35 cellular contexts compared by ENCODE assay signal in genomic region chr20:58004900-58005299, GRCh38.
"Had no signal": no experiment of that assay in that cellular context is flagged by ENCODE, and none has a peak within 500 bp of the region (broad histone marks: within the 10 kb centered on the region; RNA-seq: fewer than 3 reads in every experiment).

No MANE protein-coding gene starts in this region.

- DNase-seq: activated B cell treated with CpG ODN at 0.5 μM for 24 hours; activated CD4-positive, alpha-beta memory T cell treated with anti-CD3 and anti-CD28 coated beads, Interleukin-2, amount 10 ng/mL, durations not matched to agents 7 days and 5 days; activated CD4-positive, alpha-beta T cell treated with anti-CD3 and anti-CD28 coated beads for 4 hours; activated CD4-positive, alpha-beta T cell treated with anti-CD3 and anti-CD28 coated beads, Interleukin-2, amount 50 U/mL, for 1 hour; activated CD4-positive, CD25-positive, alpha-beta regulatory T cell treated with anti-CD3 and anti-CD28 coated beads, Interleukin-2, amount 50 U/mL, for 72 hours; activated CD8-positive, alpha-beta memory T cell treated with anti-CD3 and anti-CD28 coated beads for 24 hours; activated CD8-positive, alpha-beta memory T cell treated with anti-CD3 and anti-CD28 coated beads, Interleukin-2, amount 10 ng/mL, durations not matched to agents 7 days and 5 days; activated CD8-positive, alpha-beta memory T cell treated with anti-CD3 and anti-CD28 coated beads, Interleukin-2, amount 50 U/mL, for 48 hours; activated gamma-delta T cell; activated naive CD4-positive, alpha-beta T cell treated with Interleukin-2 at 50 U/mL for 16 hours; activated naive CD8-positive, alpha-beta T cell treated with anti-CD3 and anti-CD28 coated beads, Interleukin-2, amount 10 ng/mL, durations not matched to agents 7 days and 5 days; activated T-cell treated with anti-CD3 and anti-CD28 coated beads, Interleukin-2, amount 50 U/mL, for 48 hours; amygdala; cerebellar nuclear complex; MM.1S; MV-4-11; NCI-H1092; NCI-H146; NCI-H187; NCI-H2029 treated with DMSO at 0.1 percent for 48 hours; NCI-H2107; NCI-H2171; NCI-H510A; RPMI8226; SIG-M5; SW 1271; T-helper 1 cell; T-helper 2 cell; T-helper 9 cell had no signal

- H3K9me3 Mint-ChIP-seq: activated B cell treated with CpG ODN at 0.5 μM for 24 hours; activated CD4-positive, alpha-beta memory T cell treated with anti-CD3 and anti-CD28 coated beads, Interleukin-2, amount 10 ng/mL, durations not matched to agents 7 days and 5 days; activated naive CD4-positive, alpha-beta T cell treated with anti-CD3 and anti-CD28 coated beads, Interleukin-2, amount 50 U/mL, for 24 hours; activated naive CD8-positive, alpha-beta T cell treated with anti-CD3 and anti-CD28 coated beads, Interleukin-2, amount 10 ng/mL, durations not matched to agents 7 days and 5 days had no signal

- H3K27ac Mint-ChIP-seq: activated B cell treated with CpG ODN at 0.5 μM for 24 hours; activated CD4-positive, alpha-beta memory T cell treated with anti-CD3 and anti-CD28 coated beads, Interleukin-2, amount 10 ng/mL, durations not matched to agents 7 days and 5 days; activated CD8-positive, alpha-beta memory T cell treated with anti-CD3 and anti-CD28 coated beads, Interleukin-2, amount 10 ng/mL, durations not matched to agents 7 days and 5 days; activated naive CD4-positive, alpha-beta T cell treated with anti-CD3 and anti-CD28 coated beads, Interleukin-2, amount 50 U/mL, for 24 hours; activated naive CD8-positive, alpha-beta T cell treated with anti-CD3 and anti-CD28 coated beads, Interleukin-2, amount 10 ng/mL, durations not matched to agents 7 days and 5 days; brain had no signal

- ATAC-seq: activated CD8-positive, alpha-beta memory T cell treated with anti-CD3 and anti-CD28 coated beads, Interleukin-2, amount 10 ng/mL, durations not matched to agents 7 days and 5 days; Right ventricle myocardium inferior had no signal

- H3K9me3 ChIP-seq: Peyer's patch had no signal

- H3K36me3 ChIP-seq: Peyer's patch had no signal

- H3K27ac ChIP-seq: KMS-11, Peyer's patch, VCaP had no signal

- H3K36me3 Mint-ChIP-seq: activated CD8-positive, alpha-beta memory T cell treated with anti-CD3 and anti-CD28 coated beads, Interleukin-2, amount 10 ng/mL, durations not matched to agents 7 days and 5 days; activated naive CD4-positive, alpha-beta T cell treated with anti-CD3 and anti-CD28 coated beads, Interleukin-2, amount 50 U/mL, for 24 hours; activated naive CD8-positive, alpha-beta T cell treated with anti-CD3 and anti-CD28 coated beads, Interleukin-2, amount 10 ng/mL, durations not matched to agents 7 days and 5 days; brain had no signal

- H3K4me1 Mint-ChIP-seq: activated CD4-positive, alpha-beta memory T cell treated with anti-CD3 and anti-CD28 coated beads, Interleukin-2, amount 10 ng/mL, durations not matched to agents 7 days and 5 days; activated CD8-positive, alpha-beta memory T cell treated with anti-CD3 and anti-CD28 coated beads, Interleukin-2, amount 10 ng/mL, durations not matched to agents 7 days and 5 days; activated naive CD4-positive, alpha-beta T cell treated with anti-CD3 and anti-CD28 coated beads, Interleukin-2, amount 50 U/mL, for 24 hours; activated naive CD8-positive, alpha-beta T cell treated with anti-CD3 and anti-CD28 coated beads, Interleukin-2, amount 10 ng/mL, durations not matched to agents 7 days and 5 days had no signal

- H3K4me3 Mint-ChIP-seq: activated B cell treated with CpG ODN at 0.5 μM for 24 hours; activated CD4-positive, alpha-beta memory T cell treated with anti-CD3 and anti-CD28 coated beads, Interleukin-2, amount 10 ng/mL, durations not matched to agents 7 days and 5 days; activated CD8-positive, alpha-beta memory T cell treated with anti-CD3 and anti-CD28 coated beads, Interleukin-2, amount 10 ng/mL, durations not matched to agents 7 days and 5 days; activated naive CD4-positive, alpha-beta T cell treated with anti-CD3 and anti-CD28 coated beads, Interleukin-2, amount 50 U/mL, for 24 hours; activated naive CD8-positive, alpha-beta T cell treated with anti-CD3 and anti-CD28 coated beads, Interleukin-2, amount 10 ng/mL, durations not matched to agents 7 days and 5 days; brain had no signal

- H3K27me3 Mint-ChIP-seq: activated CD4-positive, alpha-beta memory T cell treated with anti-CD3 and anti-CD28 coated beads, Interleukin-2, amount 10 ng/mL, durations not matched to agents 7 days and 5 days had no signal

- H3K27me3 ChIP-seq: Peyer's patch had no signal

- H3K4me3 ChIP-seq: Peyer's patch had no signal
